In the genomic region with DNA sequence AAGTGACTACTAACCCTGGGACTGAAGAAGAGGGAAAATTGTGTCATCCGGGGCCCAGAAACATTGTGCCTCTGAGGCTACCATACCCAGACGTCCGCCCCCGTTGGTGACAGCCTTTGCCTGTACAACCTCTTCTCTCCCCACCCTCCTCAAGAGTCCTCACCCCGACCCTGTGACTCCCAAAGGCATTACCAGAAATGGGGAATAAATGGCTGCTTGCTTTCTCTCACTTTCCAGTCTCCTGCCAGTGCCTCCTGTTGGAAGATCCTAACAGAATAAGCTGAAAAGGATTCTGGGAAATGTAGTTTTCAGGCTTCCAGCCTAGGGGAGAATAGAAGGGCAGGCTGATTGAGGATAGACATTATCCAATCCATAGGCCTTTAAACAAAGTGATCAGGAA, we compare ENCODE assay signal across 11 cellular contexts. TPM values are rescaled to one million over a fixed set of nuclear protein-coding genes. Genes with fewer than 3 reads are reported as not detected.
DNase-seq lines count a peak whose midpoint lies in the region; ATAC-seq, FAIRE-seq and TF ChIP-seq lines count a peak whose summit lies in the region.
"Had no signal": no experiment of that assay in that cellular context is flagged by ENCODE, and none has a peak within 500 bp of the region (broad histone marks: within the 10 kb centered on the region; RNA-seq: fewer than 3 reads in every experiment).

No MANE protein-coding gene starts in this region.

- H3K4me3 Mint-ChIP-seq in glutamatergic neuron (ENCODE audit: unreplicated experiment) = peak overlapping the region; percentile 82

- H3K27ac Mint-ChIP-seq in glutamatergic neuron (ENCODE audit: unreplicated experiment) = peak overlapping the region; percentile 77

- FAIRE-seq in small intestine (lab: Jason Lieb, UNC) = no peak

- no peaks in the 10 kb centered on the region for H3K36me3 Mint-ChIP-seq in glutamatergic neuron (ENCODE audit: unreplicated experiment)

- H3K27me3 Mint-ChIP-seq in glutamatergic neuron (ENCODE audit: unreplicated experiment) = no peaks in the 10 kb centered on the region

- H3K4me1 Mint-ChIP-seq in glutamatergic neuron (ENCODE audit: low read depth, unreplicated experiment) = no peaks in the 10 kb centered on the region

- no peaks in the 10 kb centered on the region for H3K36me3 ChIP-seq in small intestine (ENCODE audit: control insufficient read depth in 2 of 2, insufficient read depth in 2 of 2, low read length in 2 of 2)
- H3K36me3 ChIP-seq: suprapubic skin had no signal

- DNase-seq in NCI-H1417 (lab: John Stamatoyannopoulos, UW) (peak in 2 of 3 experiments; percentile 12 to 21), NCI-H1417 treated with DMSO at 0.1 percent for 48 hours (lab: John Stamatoyannopoulos, UW) (no peak), OCI-M1 (lab: John Stamatoyannopoulos, UW) (peak; percentile 18), glutamatergic neuron (peak; percentile 24), small intestine (peak; percentile 14)
- DNase-seq: activated CD4-positive, CD25-positive, alpha-beta regulatory T cell treated with anti-CD3 and anti-CD28 coated beads, Interleukin-2, amount 50 U/mL, for 72 hours had no signal

- TF ChIP-seq CTCF in glutamatergic neuron (IDR thresholded peaks at IDR 0.05; ENCODE audit: partially characterized antibody, unreplicated experiment) = no peak

- no peaks in the 10 kb centered on the region for H3K9me3 ChIP-seq in small intestine (ENCODE audit: control insufficient read depth, low read depth)
- H3K9me3 ChIP-seq: suprapubic skin had no signal

- no peak for ATAC-seq in GM18873 (IDR thresholded peaks at IDR 0.05; ENCODE audit: low FRiP score, unreplicated experiment)
- no peak for ATAC-seq in HG03442 (IDR thresholded peaks at IDR 0.05; ENCODE audit: unreplicated experiment)
- no peak for ATAC-seq in GM19328 (IDR thresholded peaks at IDR 0.05; ENCODE audit: unreplicated experiment)

- no peaks in the 10 kb centered on the region for H3K9me3 Mint-ChIP-seq in glutamatergic neuron (ENCODE audit: unreplicated experiment)

- H3K27me3 ChIP-seq in small intestine (ENCODE audit: control insufficient read depth in 2 of 2, insufficient read depth in 2 of 2, low read length in 2 of 2) = no peaks in the 10 kb centered on the region

- 53 to 80% (median 57%) methylated on average over 5 of the region's 5 CpGs for WGBS in small intestine, 3 donors

- H3K4me3 ChIP-seq in small intestine (ENCODE audit: low read depth in 1 of 2, low read length in 2 of 2) = no peak overlapping the region
- H3K4me3 ChIP-seq: suprapubic skin had no signal

- no peaks in the 10 kb centered on the region for H3K4me1 ChIP-seq in small intestine (ENCODE audit: control insufficient read depth in 2 of 2, insufficient read depth in 1 of 2, low read depth in 1 of 2, low read length in 1 of 2)
- H3K4me1 ChIP-seq: suprapubic skin had no signal

- no peak overlapping the region for H3K27ac ChIP-seq in small intestine (ENCODE audit: low read depth in 1 of 2, low read length in 1 of 2)
- H3K27ac ChIP-seq: KMS-11, suprapubic skin had no signal

RNA-seq across cellular contexts. Expression of gene SLC25A36, which starts 30.8 kb away (rescaled TPM):
- 146 TPM for total RNA-seq in glutamatergic neuron (ENCODE audit: unreplicated experiment)
- 10 to 100 TPM; 19.2 to 28.2 (median 21.3) TPM for polyA plus RNA-seq in small intestine
